ENCODE assay signal across 26 cellular contexts in the genomic region with DNA sequence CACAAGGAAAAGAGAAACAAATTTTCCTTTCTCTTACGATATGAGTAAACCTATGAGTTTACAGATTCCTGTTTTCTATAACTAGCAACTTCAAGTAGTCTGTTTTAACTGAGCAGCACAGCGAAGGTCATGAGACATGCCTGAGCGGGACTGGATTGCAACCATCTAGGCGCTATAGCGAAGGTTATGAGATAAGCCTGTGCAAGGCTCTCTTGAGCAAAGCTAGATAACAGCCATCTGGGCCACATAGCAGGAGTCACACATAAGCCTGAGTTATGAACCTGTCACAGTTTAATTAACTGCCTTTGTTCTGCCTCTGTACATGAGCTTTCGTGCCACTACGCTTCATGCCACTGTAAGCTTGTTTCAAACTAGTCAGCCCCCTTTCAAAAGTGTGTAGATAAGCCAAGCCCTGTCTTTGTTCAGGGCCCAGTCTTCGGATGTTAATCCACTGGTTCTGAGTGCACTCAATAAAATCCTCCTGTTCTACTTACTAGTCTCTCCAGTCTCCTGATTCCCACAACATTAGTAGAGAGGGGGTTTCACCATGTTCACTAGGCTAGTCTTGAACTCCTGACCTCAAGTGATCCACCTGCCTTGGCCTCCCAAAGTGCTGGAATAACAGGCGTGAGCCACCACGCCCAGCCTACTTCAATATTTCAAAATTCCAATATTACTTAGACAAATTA. TPM values are rescaled to one million over a fixed set of nuclear protein-coding genes. Genes with fewer than 3 reads are reported as not detected.
A peak's percentile ranks its signal among the peaks of the same experiment; 100 is the strongest.
DNase-seq lines count a peak whose midpoint lies in the region; ATAC-seq and TF ChIP-seq lines count a peak whose summit lies in the region.
"Had no signal": no experiment of that assay in that cellular context is flagged by ENCODE, and none has a peak within 500 bp of the region (broad histone marks: within the 10 kb centered on the region; RNA-seq: fewer than 3 reads in every experiment).

No MANE protein-coding gene starts in this region.

- H4K20me1 ChIP-seq in mammary epithelial cell (ENCODE audit: insufficient read depth, low read length) = no peaks in the 10 kb centered on the region

- H3K79me2 ChIP-seq in mammary epithelial cell (ENCODE audit: insufficient read depth, low read length) = peaks cover 2% of the 10 kb centered on the region

- no peak overlapping the region for H3K9ac ChIP-seq in mammary epithelial cell (ENCODE audit: insufficient read depth, low read length)
- H3K9ac ChIP-seq in endodermal cell (ENCODE audit: extremely low read depth, low read length, poor library complexity, severe bottlenecking) = no peak overlapping the region

- H3K4me3 ChIP-seq in mammary epithelial cell (replicated peaks in 1 of 3; ENCODE audit: insufficient read depth in 1 of 3, low read depth in 2 of 3, low read length in 3 of 3) (no peak overlapping the region), endodermal cell (ENCODE audit: low read length) (peak overlapping the region; percentile 30), BE2C (ENCODE audit: low read depth, low read length) (no peak overlapping the region)
- H3K4me3 ChIP-seq: left ventricle myocardium inferior, Peyer's patch, SJSA1 had no signal

- 87% methylated on average over 10 of the region's 10 CpGs for WGBS in mammary epithelial cell (ENCODE audit: low coverage, missing lambda C conversion rate)
- WGBS in endodermal cell (ENCODE audit: insufficient coverage in 1 of 2, insufficient read length in 1 of 2), 2 experiments = 87 to 89% methylated on average over 10 of the region's 10 CpGs

- DNase-seq in MCF 10A (ENCODE audit: unreplicated experiment) (peak; percentile 14), mammary epithelial cell (no peak), M059J (ENCODE audit: low read depth) (peak; percentile 6), endodermal cell (no peak), BE2C (no peak), SW 1271 (lab: John Stamatoyannopoulos, UW) (no peak)
- DNase-seq in CD4-positive, alpha-beta T cell = no peak
- DNase-seq: activated CD4-positive, alpha-beta T cell treated with anti-CD3 and anti-CD28 coated beads for 1 hour; activated gamma-delta T cell treated with Interleukin-2 at 50 U/mL for 16 hours; activated T-cell treated with anti-CD3 and anti-CD28 coated beads, Interleukin-2, amount 50 U/mL, for 1 hour; brain microvascular endothelial cell; foreskin melanocyte; GOT3; hippocampal formation; left ventricle myocardium inferior; midbrain; NCI-H1436; NCI-H2107; NCI-H446 treated with DMSO at 0.1 percent for 48 hours; Peyer's patch; retina had no signal

- H3K9me3 ChIP-seq in mammary epithelial cell (replicated peaks; ENCODE audit: insufficient read depth, low read length) (peaks cover 11% of the 10 kb centered on the region), endodermal cell (ENCODE audit: control insufficient read depth, low read length) (peaks cover 68% of the 10 kb centered on the region), BE2C (no peaks in the 10 kb centered on the region)
- peaks cover 29% of the 10 kb centered on the region for H3K9me3 ChIP-seq in CD4-positive, alpha-beta T cell (ENCODE audit: control insufficient read depth, low read length)

- no peaks in the 10 kb centered on the region for H3K27me3 Mint-ChIP-seq in MCF 10A (ENCODE audit: insufficient read depth, unreplicated experiment)
- no peaks in the 10 kb centered on the region for H3K27me3 Mint-ChIP-seq in endodermal cell (ENCODE audit: insufficient read depth)
- no peaks in the 10 kb centered on the region for H3K27me3 Mint-ChIP-seq in CD4-positive, alpha-beta T cell
- H3K27me3 Mint-ChIP-seq: natural killer cell treated with Interleukin-12 subunit alpha and Interleukin-12 subunit beta and Interleukin-15 and Interleukin-18, amount 100 ng/mL, for 72 hours had no signal

- no peak overlapping the region for H2AFZ ChIP-seq in mammary epithelial cell (ENCODE audit: low read depth, low read length)

- in situ Hi-C loops in mammary epithelial cell (cut with MboI; ENCODE audit: low sequenced_read_pairs in 2 of 2) = no loop called here

- BruUV-seq in MCF 10A (replicated peaks; lab: Mats Ljungman, UMichigan) (no TSS peak), mammary epithelial cell (replicated peaks; lab: Mats Ljungman, UMichigan) (no TSS peak)

- dilution Hi-C loops in mammary epithelial cell (cut with HindIII; ENCODE audit: low sequenced_read_pairs) = no loop called here

- H3K4me1 ChIP-seq in mammary epithelial cell (ENCODE audit: insufficient read depth, low read length) (no peaks in the 10 kb centered on the region), endodermal cell (ENCODE audit: control insufficient read depth, insufficient read depth, low read length) (no peaks in the 10 kb centered on the region), BE2C (no peaks in the 10 kb centered on the region)
- H3K4me1 ChIP-seq: Peyer's patch, SJSA1 had no signal

- H3K4me1 Mint-ChIP-seq in MCF 10A (ENCODE audit: insufficient read depth, unreplicated experiment) (no peaks in the 10 kb centered on the region), endodermal cell (no peaks in the 10 kb centered on the region)
- no peaks in the 10 kb centered on the region for H3K4me1 Mint-ChIP-seq in CD4-positive, alpha-beta T cell (ENCODE audit: low read depth)
- H3K4me1 Mint-ChIP-seq: stimulated activated effector memory CD8-positive, alpha-beta T cell treated with anti-CD3 and anti-CD28 coated beads, Interleukin-12 subunit alpha, Interleukin-12 subunit beta, amount 100 ng/mL, for 72 hours had no signal

- H3K4me3 Mint-ChIP-seq in MCF 10A (ENCODE audit: unreplicated experiment) (no peak overlapping the region), endodermal cell (no peak overlapping the region)
- no peak overlapping the region for H3K4me3 Mint-ChIP-seq in CD4-positive, alpha-beta T cell
- H3K4me3 Mint-ChIP-seq: natural killer cell treated with Interleukin-12 subunit alpha and Interleukin-12 subunit beta and Interleukin-15 and Interleukin-18, amount 100 ng/mL, for 72 hours; stimulated activated effector memory CD8-positive, alpha-beta T cell treated with anti-CD3 and anti-CD28 coated beads, Interleukin-12 subunit alpha, Interleukin-12 subunit beta, amount 100 ng/mL, for 72 hours had no signal

- CTCF ChIA-PET in MCF 10A (lab: Yijun Ruan, JAX) (interaction anchor here (0.5 to 0.9 kb wide), 2 partner anchors 15 to 40 kb away, joined by 3 read pairs; no protein-coding TSS in a partner anchor), mammary epithelial cell (lab: Charles Lee; ENCODE audit: low non-redundant PET) (no interaction called here)
- CTCF ChIA-PET in CD4-positive, alpha-beta T cell (lab: Charles Lee) = no interaction called here

- no peak for ATAC-seq in GM18502 (IDR thresholded peaks at IDR 0.05; ENCODE audit: poor library complexity, unreplicated experiment)
- no peak for ATAC-seq in CD4-positive, alpha-beta T cell (ENCODE audit: poor library complexity)
- ATAC-seq: natural killer cell treated with Interleukin-12 subunit alpha and Interleukin-12 subunit beta and Interleukin-15 and Interleukin-18, amount 100 ng/mL, for 72 hours; stimulated activated effector memory CD8-positive, alpha-beta T cell treated with anti-CD3 and anti-CD28 coated beads, Interleukin-12 subunit alpha, Interleukin-12 subunit beta, amount 100 ng/mL, for 72 hours had no signal

- TF ChIP-seq CTCF in MCF 10A (IDR thresholded peaks at IDR 0.05; ENCODE audit: unreplicated experiment) (no peak), mammary epithelial cell (conservative IDR thresholded peaks at IDR 0.05 in 1 of 2, IDR thresholded peaks at IDR 0.05 in 1 of 2; ENCODE audit: extremely low read depth in 1 of 2, insufficient read depth in 1 of 2, low read depth in 1 of 2, low read length in 2 of 2) (no peak), endodermal cell (conservative IDR thresholded peaks at IDR 0.05) (no peak), BE2C (IDR thresholded peaks at IDR 0.05; ENCODE audit: low read depth, low read length) (no peak)
- no peak for TF ChIP-seq CTCF in CD4-positive, alpha-beta T cell (IDR thresholded peaks at IDR 0.05)

- no peaks in the 10 kb centered on the region for H3K9me3 Mint-ChIP-seq in MCF 10A (ENCODE audit: unreplicated experiment)
- H3K9me3 Mint-ChIP-seq in endodermal cell = peaks cover 47% of the 10 kb centered on the region
- peaks cover 3% of the 10 kb centered on the region for H3K9me3 Mint-ChIP-seq in CD4-positive, alpha-beta T cell

- H3K4me2 ChIP-seq in mammary epithelial cell (ENCODE audit: insufficient read depth, low read depth, low read length) = no peak overlapping the region

- H3K27ac Mint-ChIP-seq in MCF 10A (ENCODE audit: low read depth, unreplicated experiment) (no peak overlapping the region), endodermal cell (no peak overlapping the region)
- no peak overlapping the region for H3K27ac Mint-ChIP-seq in CD4-positive, alpha-beta T cell
- H3K27ac Mint-ChIP-seq: natural killer cell treated with Interleukin-12 subunit alpha and Interleukin-12 subunit beta and Interleukin-15 and Interleukin-18, amount 100 ng/mL, for 72 hours; stimulated activated effector memory CD8-positive, alpha-beta T cell treated with anti-CD3 and anti-CD28 coated beads, Interleukin-12 subunit alpha, Interleukin-12 subunit beta, amount 100 ng/mL, for 72 hours had no signal

- no peaks in the 10 kb centered on the region for H3K27me3 ChIP-seq in mammary epithelial cell (ENCODE audit: insufficient read depth, low read length)
- no peaks in the 10 kb centered on the region for H3K27me3 ChIP-seq in endodermal cell (ENCODE audit: control insufficient read depth, insufficient read depth, low read length, poor library complexity, severe bottlenecking)
- H3K27me3 ChIP-seq in CD4-positive, alpha-beta T cell (ENCODE audit: control insufficient read depth, insufficient read depth, low read length) = no peaks in the 10 kb centered on the region
- no peaks in the 10 kb centered on the region for H3K27me3 ChIP-seq in BE2C
- H3K27me3 ChIP-seq: brain microvascular endothelial cell, Peyer's patch, SJSA1 had no signal

- intact Hi-C loops in MCF 10A (cut with micrococcal nuclease) (no loop called here), mammary epithelial cell (cut with micrococcal nuclease) (no loop called here)
- intact Hi-C loops in CD4-positive, alpha-beta T cell (cut with DNase I, micrococcal nuclease) = no loop called here

- H3K27ac ChIP-seq in mammary epithelial cell (ENCODE audit: insufficient read depth, low read depth, low read length) (no peak overlapping the region), endodermal cell (ENCODE audit: low read depth, low read length) (no peak overlapping the region)
- no peak overlapping the region for H3K27ac ChIP-seq in CD4-positive, alpha-beta T cell (ENCODE audit: low read depth, low read length)
- H3K27ac ChIP-seq: brain microvascular endothelial cell, C4-2B, left ventricle myocardium inferior, Peyer's patch, SJSA1 had no signal

- peaks cover 76% of the 10 kb centered on the region for H3K36me3 Mint-ChIP-seq in MCF 10A (ENCODE audit: insufficient read depth, unreplicated experiment)
- H3K36me3 Mint-ChIP-seq in endodermal cell (ENCODE audit: low read depth) = peaks cover 92% of the 10 kb centered on the region
- peaks cover 98% of the 10 kb centered on the region for H3K36me3 Mint-ChIP-seq in CD4-positive, alpha-beta T cell (ENCODE audit: low read depth)

- POLR2A ChIA-PET in MCF 10A (lab: Yijun Ruan, JAX) = no interaction called here
- POLR2A ChIA-PET in CD4-positive, alpha-beta T cell (lab: Charles Lee) = interaction anchor here (1.0 kb wide), 2 partner anchors 9 to 29 kb away, joined by 3 read pairs; no protein-coding TSS in a partner anchor

- H3K36me3 ChIP-seq in mammary epithelial cell (ENCODE audit: insufficient read depth, low read length) = peaks cover 11% of the 10 kb centered on the region
- H3K36me3 ChIP-seq in endodermal cell (ENCODE audit: control insufficient read depth, insufficient read depth, low read length) = peaks cover 97% of the 10 kb centered on the region
- H3K36me3 ChIP-seq in BE2C = peaks cover 51% of the 10 kb centered on the region

RNA-seq across cellular contexts. Expression of gene SEC23A, which starts 47.1 kb away (rescaled TPM):
- total RNA-seq in MCF 10A (2022) (79.3 and 82.4 TPM in 2 replicates), mammary epithelial cell (100 to 1,000 TPM in 1 of 2 donors, 10 to 100 TPM in 1; 97.6 to 169 TPM), endodermal cell (10 to 100 TPM; 58.5 to 89.7 TPM)
- 45.6 TPM for polyA plus RNA-seq in mammary epithelial cell
- polyA minus RNA-seq in mammary epithelial cell = 179 TPM
- 151 and 164 TPM in 2 replicates for total RNA-seq in M059J (2014; rRNA removed; shearing (Covaris generic))
- polyA plus RNA-seq in endodermal cell (2013, experiment 1 of 2) = 54.0 TPM
- polyA plus RNA-seq in endodermal cell (2013, experiment 2 of 2) = 52.2 TPM
- total RNA-seq in CD4-positive, alpha-beta T cell = 10 to 100 TPM; 68.4 to 82.1 TPM
- polyA plus RNA-seq in BE2C (2012; ENCODE audit: insufficient read depth, insufficient read length, low read depth) = 29.1 TPM

RNA-seq across cellular contexts. Expression of gene GEMIN2, which starts 58.2 kb away (rescaled TPM):
- total RNA-seq in MCF 10A (2022) = 21.2 and 23.4 TPM in 2 replicates
- 10 to 100 TPM; 15.3 to 18.2 TPM for total RNA-seq in mammary epithelial cell
- 14.3 TPM for polyA plus RNA-seq in mammary epithelial cell
- 12.6 TPM for polyA minus RNA-seq in mammary epithelial cell
- total RNA-seq in M059J (2014; rRNA removed; shearing (Covaris generic)) = 58.9 and 78.3 TPM in 2 replicates
- 10 to 100 TPM; 35.2 to 41.7 TPM for total RNA-seq in endodermal cell
- 31.8 TPM for polyA plus RNA-seq in endodermal cell (2013, experiment 1 of 2)
- polyA plus RNA-seq in endodermal cell (2013, experiment 2 of 2) = 29.3 TPM
- 10 to 100 TPM; 14.6 to 16.1 TPM for total RNA-seq in CD4-positive, alpha-beta T cell
- 16.5 TPM for polyA plus RNA-seq in BE2C (2012; ENCODE audit: insufficient read depth, insufficient read length, low read depth)

Comparison
In these comparisons a context has a peak if more than half of its experiments do, and no peak if none do; other contexts are left out.
1. DNase-seq: peak in MCF 10A (single experiment) and M059J (single experiment); none in mammary epithelial cell (single experiment), endodermal cell (single experiment), CD4-positive, alpha-beta T cell (0 of 10), BE2C (single experiment) and SW 1271 (0 of 2).